ENCODE assay signal across 8 cellular contexts in the genomic region with DNA sequence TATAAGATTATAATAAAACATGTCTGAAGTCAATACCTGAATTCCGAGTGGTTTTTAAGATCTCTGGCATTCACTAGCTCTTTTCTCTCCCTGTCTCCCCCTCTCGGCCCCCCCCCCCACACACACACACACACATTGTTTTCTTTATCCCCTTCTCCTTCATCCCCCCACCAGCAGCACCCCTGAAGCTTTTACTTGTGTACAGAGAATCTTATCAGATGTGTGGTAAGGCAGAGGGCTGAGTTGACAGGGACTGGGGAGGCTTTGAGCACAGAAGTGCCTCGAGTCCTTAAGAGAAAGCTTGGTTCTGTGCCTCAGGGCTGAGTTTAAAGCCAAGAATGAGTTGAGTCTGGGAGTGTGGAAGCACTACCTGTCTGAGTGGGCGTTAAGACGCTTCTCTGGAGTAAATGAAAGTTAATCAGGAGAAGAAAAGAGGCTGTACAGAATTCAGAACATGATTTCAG. TPM values are rescaled to one million over a fixed set of nuclear protein-coding genes. Genes with fewer than 3 reads are reported as not detected.
DNase-seq lines count a peak whose midpoint lies in the region; ATAC-seq, FAIRE-seq and TF ChIP-seq lines count a peak whose summit lies in the region.

No MANE protein-coding gene starts in this region.

- TF ChIP-seq CTCF in CD14-positive monocyte (IDR thresholded peaks at IDR 0.05) (no peak), VCaP (conservative IDR thresholded peaks at IDR 0.05) (no peak), D721Med (IDR thresholded peaks at IDR 0.05; ENCODE audit: insufficient read depth, missing control alignments) (no peak)

- peaks cover 9 to 15% of the 10 kb centered on the region in 2 donors for H3K36me3 Mint-ChIP-seq in CD14-positive monocyte
- H3K36me3 Mint-ChIP-seq in naive thymus-derived CD8-positive, alpha-beta T cell: peaks cover 3 to 19% (median 11%) of the 10 kb centered on the region in 3 donors

- intact Hi-C loops in CD14-positive monocyte (cut with micrococcal nuclease): loop anchor here (5.0 to 10.0 kb wide), 9 partner anchors 102 to 1590 kb away; no protein-coding TSS in a partner anchor

- peak overlapping the region; percentile 94 to 99 for H3K4me3 Mint-ChIP-seq in CD14-positive monocyte
- H3K4me3 Mint-ChIP-seq in naive thymus-derived CD8-positive, alpha-beta T cell: peak overlapping the region; percentile 82 to 100 (median 98)

- peaks cover 4 to 11% (median 6%) of the 10 kb centered on the region in 3 donors for H3K27me3 Mint-ChIP-seq in CD14-positive monocyte (ENCODE audit: low read depth in 3 of 3)
- H3K27me3 Mint-ChIP-seq in naive thymus-derived CD8-positive, alpha-beta T cell: peaks cover 0 to 9% (median 4%) of the 10 kb centered on the region in 5 donors

- H3K27ac Mint-ChIP-seq in CD14-positive monocyte: peak overlapping the region; percentile 80 to 94 (median 92)
- peak overlapping the region; percentile 24 to 100 (median 94) for H3K27ac Mint-ChIP-seq in naive thymus-derived CD8-positive, alpha-beta T cell

- POLR2A ChIA-PET in naive thymus-derived CD8-positive, alpha-beta T cell (lab: Charles Lee): interaction anchor here (0.5 to 2.2 kb wide), 14 partner anchors 20 to 1587 kb away, joined by 3 to 24 read pairs (median 5); no protein-coding TSS in a partner anchor

- H3K4me1 Mint-ChIP-seq in CD14-positive monocyte: peaks cover 22% of the 10 kb centered on the region
- H3K4me1 Mint-ChIP-seq in naive thymus-derived CD8-positive, alpha-beta T cell: peaks cover 14 to 42% (median 28%) of the 10 kb centered on the region in 4 donors

- peak overlapping the region; percentile 89 for H3K27ac ChIP-seq in VCaP

- no peak for DNase-seq in CD14-positive monocyte (ENCODE audit: low spot score)
- DNase-seq in HUDEP-2 (lab: John Stamatoyannopoulos, UW; ENCODE audit: unreplicated experiment in 76 of 76): peak in 71 of 76 experiments; percentile 33 to 86 (median 64)
- peak; percentile 29 for DNase-seq in effector CD8-positive, alpha-beta T cell (lab: John Stamatoyannopoulos, UW)
- DNase-seq in naive thymus-derived CD8-positive, alpha-beta T cell: peak in 7 of 10 donors; percentile 47 to 69 (median 57)
- DNase-seq in dedifferentiated amniotic fluid mesenchymal stem cell (ENCODE audit: extremely low spot score): no peak
- DNase-seq in ecto neural progenitor cell (ENCODE audit: low spot score): no peak
- no peak for DNase-seq in D721Med (ENCODE audit: insufficient read length, low spot score)

- FAIRE-seq in D721Med (lab: Jason Lieb, UNC): no peak

- peak; percentile 12 to 16 for ATAC-seq in naive thymus-derived CD8-positive, alpha-beta T cell

- H3K9me3 Mint-ChIP-seq in CD14-positive monocyte: peaks cover 0 to 4% (median 2%) of the 10 kb centered on the region in 7 donors
- H3K9me3 Mint-ChIP-seq in naive thymus-derived CD8-positive, alpha-beta T cell: peaks cover 0 to 2% (median 0%) of the 10 kb centered on the region in 9 donors

RNA-seq across cellular contexts. Expression of a gene that starts 2.6 kb away (rescaled TPM):
- 100 to 1,000 TPM; 282 to 295 TPM for polyA plus RNA-seq in CD14-positive monocyte
- total RNA-seq in naive thymus-derived CD8-positive, alpha-beta T cell: 10 to 100 TPM; 67.1 to 67.6 TPM
- 100 to 1,000 TPM; 368 to 630 (median 479) TPM for polyA plus RNA-seq in naive thymus-derived CD8-positive, alpha-beta T cell

Comparison
In these comparisons a context has a peak if more than half of its experiments do, and no peak if none do; other contexts are left out.
1. DNase-seq: peak in HUDEP-2 (71 of 76), effector CD8-positive, alpha-beta T cell (single experiment) and naive thymus-derived CD8-positive, alpha-beta T cell (7 of 10); none in CD14-positive monocyte (single experiment), dedifferentiated amniotic fluid mesenchymal stem cell (single experiment), ecto neural progenitor cell (single experiment) and D721Med (single experiment).